ENCODE assay signal across 15 cellular contexts in genomic region chr14:100122481-100123215, GRCh38. TPM values are rescaled to one million over a fixed set of nuclear protein-coding genes. Genes with fewer than 3 reads are reported as not detected.
DNase-seq lines count a peak whose midpoint lies in the region; ATAC-seq, FAIRE-seq and TF ChIP-seq lines count a peak whose summit lies in the region.
"Had no signal": no experiment of that assay in that cellular context is flagged by ENCODE, and none has a peak within 500 bp of the region (broad histone marks: within the 10 kb centered on the region; RNA-seq: fewer than 3 reads in every experiment).

No MANE protein-coding gene starts in this region.

- no peak for FAIRE-seq in GM19239 (lab: Jason Lieb, UNC)
- FAIRE-seq: endothelial cell of umbilical vein had no signal

- no peak for DNase-seq in stimulated activated naive CD8-positive, alpha-beta T cell treated with anti-CD3 and anti-CD28 coated beads, Interleukin-15, Interleukin-2, amounts not matched to agents 100 U/mL and 50 U/mL, for 24 hours
- DNase-seq in OCI-M1 (lab: John Stamatoyannopoulos, UW) (peak; percentile 30), endothelial cell (ENCODE audit: low spot score) (no peak), GM19239 (ENCODE audit: insufficient read length, low spot score) (no peak), NCI-H748 treated with DMSO at 0.1 percent for 48 hours (lab: John Stamatoyannopoulos, UW) (no peak), kidney tubule cell (ENCODE audit: low spot score) (no peak)
- DNase-seq: activated CD4-positive, alpha-beta T cell treated with anti-CD3 and anti-CD28 coated beads for 48 hours; activated effector memory CD4-positive, alpha-beta T cell treated with anti-CD3 and anti-CD28 coated beads, Interleukin-2, amount 50 U/mL, for 16 hours; heart left ventricle; NCI-H1694 had no signal

- peaks cover 16% of the 10 kb centered on the region for H3K4me1 Mint-ChIP-seq in stimulated activated naive CD8-positive, alpha-beta T cell treated with anti-CD3 and anti-CD28 coated beads, Interleukin-15, Interleukin-2, amounts not matched to agents 100 ng/mL and 50 ng/mL, for 24 hours (ENCODE audit: low read depth)
- peaks cover 7% of the 10 kb centered on the region for H3K4me1 Mint-ChIP-seq in endothelial cell (ENCODE audit: unreplicated experiment)

- H3K4me3 Mint-ChIP-seq in stimulated activated naive CD8-positive, alpha-beta T cell treated with anti-CD3 and anti-CD28 coated beads, Interleukin-15, Interleukin-2, amounts not matched to agents 100 ng/mL and 50 ng/mL, for 24 hours: no peak overlapping the region
- peak overlapping the region; percentile 13 for H3K4me3 Mint-ChIP-seq in endothelial cell (ENCODE audit: unreplicated experiment)
- H3K4me3 Mint-ChIP-seq: CD14-positive monocyte, IgD-negative memory B cell had no signal

- H3K9me3 Mint-ChIP-seq in stimulated activated naive CD8-positive, alpha-beta T cell treated with anti-CD3 and anti-CD28 coated beads, Interleukin-15, Interleukin-2, amounts not matched to agents 100 ng/mL and 50 ng/mL, for 24 hours: no peaks in the 10 kb centered on the region
- H3K9me3 Mint-ChIP-seq in endothelial cell (ENCODE audit: unreplicated experiment): no peaks in the 10 kb centered on the region
- H3K9me3 Mint-ChIP-seq: IgD-negative memory B cell had no signal

- no peaks in the 10 kb centered on the region for H3K27me3 Mint-ChIP-seq in stimulated activated naive CD8-positive, alpha-beta T cell treated with anti-CD3 and anti-CD28 coated beads, Interleukin-15, Interleukin-2, amounts not matched to agents 100 ng/mL and 50 ng/mL, for 24 hours
- peaks cover 7% of the 10 kb centered on the region for H3K27me3 Mint-ChIP-seq in endothelial cell (ENCODE audit: unreplicated experiment)
- H3K27me3 Mint-ChIP-seq: IgD-negative memory B cell had no signal

- peaks cover 35% of the 10 kb centered on the region for H3K36me3 Mint-ChIP-seq in stimulated activated naive CD8-positive, alpha-beta T cell treated with anti-CD3 and anti-CD28 coated beads, Interleukin-15, Interleukin-2, amounts not matched to agents 100 ng/mL and 50 ng/mL, for 24 hours (ENCODE audit: low read depth)
- peaks cover 25% of the 10 kb centered on the region for H3K36me3 Mint-ChIP-seq in endothelial cell (ENCODE audit: low read depth, unreplicated experiment)

- ATAC-seq in stimulated activated naive CD8-positive, alpha-beta T cell treated with anti-CD3 and anti-CD28 coated beads, Interleukin-15, Interleukin-2, amounts not matched to agents 100 U/mL and 50 U/mL, for 24 hours: no peak

- no peak for TF ChIP-seq CTCF in endothelial cell (IDR thresholded peaks at IDR 0.05; ENCODE audit: unreplicated experiment)

- H3K27ac Mint-ChIP-seq in stimulated activated naive CD8-positive, alpha-beta T cell treated with anti-CD3 and anti-CD28 coated beads, Interleukin-15, Interleukin-2, amounts not matched to agents 100 ng/mL and 50 ng/mL, for 24 hours: peak overlapping the region; percentile 2
- no peak overlapping the region for H3K27ac Mint-ChIP-seq in endothelial cell (ENCODE audit: unreplicated experiment)
- H3K27ac Mint-ChIP-seq: CD14-positive monocyte had no signal

RNA-seq across cellular contexts. Expression of gene DEGS2, which starts 36.8 kb away (rescaled TPM):
- not detected for total RNA-seq in endothelial cell (ENCODE audit: unreplicated experiment)
- total RNA-seq: endothelial cell of umbilical vein, SK-MEL-5 had no signal

RNA-seq across cellular contexts. Expression of gene EVL, which starts 57.4 kb away (rescaled TPM):
- total RNA-seq in endothelial cell (ENCODE audit: unreplicated experiment): 142 TPM
